ENCODE assay signal across 8 cellular contexts in the genomic region with DNA sequence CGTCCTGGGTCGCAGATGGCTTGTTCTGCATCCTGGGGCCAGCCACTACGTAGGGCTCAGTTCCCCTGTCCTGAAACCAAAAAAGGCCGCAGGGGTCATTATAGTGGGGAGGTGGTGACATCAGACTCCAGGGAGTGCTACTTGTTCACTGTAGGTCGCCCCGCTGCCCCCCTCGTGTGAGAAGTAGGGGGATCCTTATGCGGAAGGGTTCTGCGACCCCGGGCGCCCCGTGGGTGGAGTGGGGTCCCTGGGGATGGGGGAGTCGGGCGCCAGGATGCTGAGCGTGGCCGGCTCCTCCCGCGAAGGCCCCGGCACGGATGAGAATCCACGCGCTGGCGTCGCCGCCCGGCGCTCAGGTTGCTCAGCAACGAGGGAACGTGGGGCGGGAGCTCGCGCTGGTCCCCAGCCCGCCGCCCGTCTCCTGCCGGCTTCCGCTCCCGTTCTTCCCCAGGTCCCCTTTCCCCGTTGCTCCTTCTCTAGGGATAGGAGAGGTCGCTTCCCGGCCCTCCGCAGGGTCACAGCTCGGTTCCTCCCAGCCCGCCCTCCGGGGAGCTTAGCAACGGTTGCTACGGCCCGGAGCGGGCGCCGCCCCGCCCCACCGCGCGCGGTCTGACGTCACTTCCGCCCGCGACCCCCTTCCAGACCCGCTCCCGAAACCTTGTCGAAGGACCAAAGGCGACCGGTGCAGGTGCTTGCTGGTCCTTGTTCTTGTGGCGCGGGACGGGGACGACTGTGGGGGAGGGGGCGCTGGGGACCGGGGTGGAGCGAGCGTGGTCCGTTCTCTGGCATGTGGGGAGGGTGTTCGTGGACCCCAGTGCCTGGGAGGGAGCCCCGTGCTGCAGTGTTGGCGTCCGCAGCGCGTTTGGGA. TPM values are rescaled to one million over a fixed set of nuclear protein-coding genes. Genes with fewer than 3 reads are reported as not detected.
DNase-seq lines count a peak whose midpoint lies in the region; ATAC-seq, FAIRE-seq and TF ChIP-seq lines count a peak whose summit lies in the region.

A gene with protein sequence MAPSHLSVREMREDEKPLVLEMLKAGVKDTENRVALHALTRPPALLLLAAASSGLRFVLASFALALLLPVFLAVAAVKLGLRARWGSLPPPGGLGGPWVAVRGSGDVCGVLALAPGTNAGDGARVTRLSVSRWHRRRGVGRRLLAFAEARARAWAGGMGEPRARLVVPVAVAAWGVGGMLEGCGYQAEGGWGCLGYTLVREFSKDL (plus strand): TSS at position 618 of the 868 bp plus-strand sequence. CDS start 521 bp downstream, outside the sequence.

- FAIRE-seq in pancreas (lab: Jason Lieb, UNC) = no peak

- H3K27me3 Mint-ChIP-seq in activated naive CD4-positive, alpha-beta T cell treated with anti-CD3 and anti-CD28 coated beads, Interleukin-2, amount 10 ng/mL, durations not matched to agents 7 days and 5 days = peaks cover 26% of the 10 kb centered on the region

- peak; percentile 63 to 73 (median 71) for ATAC-seq in pancreas

- H3K9me3 Mint-ChIP-seq in activated naive CD4-positive, alpha-beta T cell treated with anti-CD3 and anti-CD28 coated beads, Interleukin-2, amount 10 ng/mL, durations not matched to agents 7 days and 5 days = no peaks in the 10 kb centered on the region

- CTCF ChIA-PET in activated naive CD4-positive, alpha-beta T cell treated with anti-CD3 and anti-CD28 coated beads, Interleukin-2, amount 10 ng/mL, durations not matched to agents 7 days and 5 days (lab: Charles Lee) = interaction anchor here (1.0 to 4.1 kb wide), 3 partner anchors 8 to 20 kb away, joined by 4 to 23 read pairs (median 6); partner anchors contain the start of gene ZNF628

- peak within 1 kb of the TSS; percentile 24 for H3K27ac Mint-ChIP-seq in activated naive CD4-positive, alpha-beta T cell treated with anti-CD3 and anti-CD28 coated beads, Interleukin-2, amount 10 ng/mL, durations not matched to agents 7 days and 5 days

- H3K27me3 ChIP-seq in SJCRH30 = no peaks in the 10 kb centered on the region
- no peaks in the 10 kb centered on the region for H3K27me3 ChIP-seq in pancreas

- no peaks in the 10 kb centered on the region for H3K36me3 ChIP-seq in SJCRH30
- H3K36me3 ChIP-seq in pancreas = peaks cover 0 to 6% (median 0%) of the 10 kb centered on the region in 3 donors

- intact Hi-C loops in pancreas (cut with DNase I) = no loop called here

- H3K4me3 Mint-ChIP-seq in activated naive CD4-positive, alpha-beta T cell treated with anti-CD3 and anti-CD28 coated beads, Interleukin-2, amount 10 ng/mL, durations not matched to agents 7 days and 5 days = peak within 1 kb of the TSS; percentile 73

- H3K4me1 Mint-ChIP-seq in activated naive CD4-positive, alpha-beta T cell treated with anti-CD3 and anti-CD28 coated beads, Interleukin-2, amount 10 ng/mL, durations not matched to agents 7 days and 5 days = peaks cover 11% of the 10 kb centered on the region

- H3K27ac ChIP-seq in SJCRH30 = peak within 1 kb of the TSS; percentile 37; the same call in 1 of the 2 replicates
- H3K27ac ChIP-seq in pancreas = peak within 1 kb of the TSS; percentile 42 to 60 (median 52)

- H3K4me3 ChIP-seq in SJCRH30 (peak within 1 kb of the TSS; percentile 73), pancreas (peak within 1 kb of the TSS; percentile 48 to 66 (median 51))

- 4 to 7% methylated on average over 55 to 80 of the region's 80 CpGs for WGBS in pancreas, 2 donors

- peaks cover 2% of the 10 kb centered on the region for H3K36me3 Mint-ChIP-seq in activated naive CD4-positive, alpha-beta T cell treated with anti-CD3 and anti-CD28 coated beads, Interleukin-2, amount 10 ng/mL, durations not matched to agents 7 days and 5 days

- TF ChIP-seq CTCF in pancreas (IDR thresholded peaks at IDR 0.05) = no peak

- H3K4me1 ChIP-seq in SJCRH30 (peaks cover 30% of the 10 kb centered on the region), pancreas (peaks cover 8 to 9% (median 9%) of the 10 kb centered on the region in 3 donors)

- H3K9me3 ChIP-seq in SJCRH30 (replicated peaks) (no peaks in the 10 kb centered on the region), pancreas (no peaks in the 10 kb centered on the region)

- DNase-seq in NCI-H1417 (lab: John Stamatoyannopoulos, UW) = peak; percentile 68 to 76 (median 68)
- no peak for DNase-seq in NCI-H1417 treated with DMSO at 0.1 percent for 48 hours (lab: John Stamatoyannopoulos, UW)
- DNase-seq in HuH-7 (ENCODE audit: low spot score) = peak; percentile 98
- peak; percentile 77 to 80 for DNase-seq in SJCRH30
- peak; percentile 75 for DNase-seq in activated naive CD4-positive, alpha-beta T cell treated with anti-CD3 and anti-CD28 coated beads, Interleukin-2, amount 10 ng/mL, durations not matched to agents 7 days and 5 days
- DNase-seq in glomerular visceral epithelial cell (ENCODE audit: extremely low spot score) = peak; percentile 73
- DNase-seq in pancreas = peak in 5 of 6 donors; percentile 51 to 87 (median 72)
- peak; percentile 57 for DNase-seq in ureter (ENCODE audit: low spot score)

RNA-seq across cellular contexts. Expression of the gene that starts here (rescaled TPM):
- 22.1 and 25.9 TPM in 2 replicates for total RNA-seq in SJCRH30 (2014; rRNA removed; shearing (Covaris generic))
- total RNA-seq in pancreas = 10 to 100 TPM in 1 of 6 donors, 1 to 10 TPM in 5; 5.8 to 10.1 (median 7.5) TPM
- 10 to 100 TPM; 27.9 to 32.4 TPM for polyA plus RNA-seq in pancreas
- total RNA-seq in ureter = 14.2 TPM
